Comparison of ENCODE assay signal across 24 cellular contexts in the genomic region with DNA sequence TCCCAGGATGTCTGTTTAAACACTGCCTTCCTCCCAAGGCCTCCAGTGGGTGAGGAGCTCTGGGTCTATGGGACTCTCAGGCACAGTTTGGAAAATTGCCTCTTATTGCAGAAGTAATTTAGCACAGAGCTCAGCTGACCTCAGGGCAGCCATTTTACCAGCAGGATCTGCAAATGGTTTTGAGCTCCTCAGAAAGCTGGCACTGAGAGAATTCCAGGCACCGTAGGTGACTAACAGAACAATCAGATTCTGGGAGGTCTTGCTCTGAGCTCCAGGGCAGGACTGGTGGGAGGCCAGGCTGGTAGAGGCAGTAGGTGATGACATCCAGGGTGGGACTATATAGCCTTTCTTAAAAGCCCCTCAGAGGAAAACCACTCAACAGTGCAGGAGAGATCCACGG. TPM values are rescaled to one million over a fixed set of nuclear protein-coding genes. Genes with fewer than 3 reads are reported as not detected.
DNase-seq lines count a peak whose midpoint lies in the region; ATAC-seq, FAIRE-seq and TF ChIP-seq lines count a peak whose summit lies in the region.
"Had no signal": no experiment of that assay in that cellular context is flagged by ENCODE, and none has a peak within 500 bp of the region (broad histone marks: within the 10 kb centered on the region; RNA-seq: fewer than 3 reads in every experiment).

No MANE protein-coding gene starts in this region.

- no peaks in the 10 kb centered on the region for H3K79me2 ChIP-seq in keratinocyte (ENCODE audit: control insufficient read depth, insufficient read depth, low read length)

- H3K4me1 ChIP-seq in HUES48 (ENCODE audit: control insufficient read depth, insufficient read depth, low read length), result peaks cover 21% of the 10 kb centered on the region
- peaks cover 17% of the 10 kb centered on the region for H3K4me1 ChIP-seq in keratinocyte (ENCODE audit: control insufficient read depth, extremely low read depth, insufficient read depth, low read length)
- H3K4me1 ChIP-seq in tibial nerve, result no peaks in the 10 kb centered on the region
- H3K4me1 ChIP-seq: testis had no signal

- H3K27ac ChIP-seq in AG04450 (ENCODE audit: low read depth, low read length) (peak overlapping the region; percentile 77), HUES48 (ENCODE audit: low read depth, low read length) (peak overlapping the region; percentile 81), keratinocyte (ENCODE audit: control insufficient read depth, insufficient read depth, low read length) (peak overlapping the region; percentile 69), tibial nerve (no peak overlapping the region)
- H3K27ac ChIP-seq: cardiac muscle cell, testis had no signal

- peak overlapping the region; percentile 77 for H3K4me2 ChIP-seq in keratinocyte (ENCODE audit: control insufficient read depth, extremely low read depth, insufficient read depth, low read depth, low read length)

- dilution Hi-C loops in keratinocyte (cut with MboI; ENCODE audit: extremely low pct_ligation_motif_present, low sequenced_read_pairs), result no loop called here

- CTCF ChIA-PET in AG04450 (lab: Charles Lee) (no interaction called here), WTC11 (lab: Charles Lee) (interaction anchor here (0.6 to 1.6 kb wide), 9 partner anchors 9 to 1075 kb away, joined by 3 to 9 read pairs (median 4); no protein-coding TSS in a partner anchor), GM10248 (lab: Yijun Ruan, JAX) (interaction anchor here (1.0 to 1.1 kb wide), 2 partner anchors 20 to 79 kb away, joined by 3 read pairs; a partner anchor contains a TSS)

- H3K4me3 Mint-ChIP-seq in WTC11 (no peak overlapping the region), progenitor cell of endocrine pancreas (ENCODE audit: low read depth) (no peak overlapping the region)
- H3K4me3 Mint-ChIP-seq: activated CD8-positive, alpha-beta T cell treated with anti-CD3 and anti-CD28 coated beads, Interleukin-2, amount 10 ng/mL, durations not matched to agents 7 days and 5 days; CD4-positive, CD25-positive, alpha-beta regulatory T cell had no signal

- H3K4me1 Mint-ChIP-seq in WTC11 (peaks cover 21% of the 10 kb centered on the region), progenitor cell of endocrine pancreas (ENCODE audit: low read depth) (peaks cover 1% of the 10 kb centered on the region)
- H3K4me1 Mint-ChIP-seq: CD4-positive, CD25-positive, alpha-beta regulatory T cell had no signal

- TF ChIP-seq POLR2A in tibial nerve (IDR thresholded peaks at IDR 0.05), result no peak

- H3K27me3 Mint-ChIP-seq in WTC11 (ENCODE audit: low read depth) (no peaks in the 10 kb centered on the region), progenitor cell of endocrine pancreas (peaks cover 24% of the 10 kb centered on the region)
- H3K27me3 Mint-ChIP-seq: CD4-positive, CD25-positive, alpha-beta regulatory T cell had no signal

- FAIRE-seq in keratinocyte (lab: Jason Lieb, UNC), result no peak
- FAIRE-seq: G401.6, GM18507 had no signal

- no peak for TF ChIP-seq CTCF in AG04450 (IDR thresholded peaks at IDR 0.05; ENCODE audit: low read depth, low read length)
- TF ChIP-seq CTCF in WTC11 (IDR thresholded peaks at IDR 0.05), result no peak
- no peak for TF ChIP-seq CTCF in keratinocyte (optimal IDR thresholded peaks at IDR 0.05 in 1 of 3, IDR thresholded peaks at IDR 0.05 in 1 of 3, conservative IDR thresholded peaks at IDR 0.05 in 1 of 3; ENCODE audit: extremely low read depth in 1 of 3, insufficient read depth in 2 of 3, low read length in 3 of 3)
- no peak for TF ChIP-seq CTCF in progenitor cell of endocrine pancreas (IDR thresholded peaks at IDR 0.05; ENCODE audit: unreplicated experiment)
- TF ChIP-seq CTCF in tibial nerve (IDR thresholded peaks at IDR 0.05), result no peak
- TF ChIP-seq CTCF in GM10248 (IDR thresholded peaks at IDR 0.05; ENCODE audit: control extremely low read depth, extremely low read depth, low read depth, missing control alignments), result no peak

- H2AFZ ChIP-seq in keratinocyte (ENCODE audit: control insufficient read depth, low read length), result peak overlapping the region; percentile 44

- H3K27me3 ChIP-seq in AG04450 (ENCODE audit: control insufficient read depth, insufficient read depth, low read length), result no peaks in the 10 kb centered on the region
- H3K27me3 ChIP-seq in HUES48 (ENCODE audit: control insufficient read depth, insufficient read depth, low read length), result no peaks in the 10 kb centered on the region
- no peaks in the 10 kb centered on the region for H3K27me3 ChIP-seq in keratinocyte (ENCODE audit: control insufficient read depth, extremely low read depth, insufficient read depth, low read length)
- H3K27me3 ChIP-seq in tibial nerve, result no peaks in the 10 kb centered on the region
- H3K27me3 ChIP-seq: cardiac muscle cell, testis had no signal

- H3K9me3 ChIP-seq in AG04450 (ENCODE audit: control insufficient read depth, insufficient read depth, low read length) (no peaks in the 10 kb centered on the region), HUES48 (ENCODE audit: control insufficient read depth, insufficient read depth, low read length) (no peaks in the 10 kb centered on the region), keratinocyte (ENCODE audit: control insufficient read depth, low read depth, low read length) (no peaks in the 10 kb centered on the region), tibial nerve (no peaks in the 10 kb centered on the region)
- H3K9me3 ChIP-seq: testis had no signal

- 41 to 86% methylated on average over 2 of the region's 2 CpGs for WGBS in tibial nerve, 2 donors

- H3K4me3 ChIP-seq in AG04450 (ENCODE audit: low read depth, low read length), result no peak overlapping the region
- no peak overlapping the region for H3K4me3 ChIP-seq in HUES48 (ENCODE audit: low read depth, low read length)
- no peak overlapping the region for H3K4me3 ChIP-seq in keratinocyte (ENCODE audit: control insufficient read depth in 2 of 3, extremely low read depth in 1 of 3, insufficient read depth in 2 of 3, low read depth in 1 of 3, low read length in 3 of 3)
- H3K4me3 ChIP-seq in tibial nerve, result no peak overlapping the region
- H3K4me3 ChIP-seq: cardiac muscle cell, smooth muscle cell, testis had no signal

- no peak for TF ChIP-seq EP300 in tibial nerve (IDR thresholded peaks at IDR 0.05)

- H3K36me3 Mint-ChIP-seq in WTC11 (no peaks in the 10 kb centered on the region; the same call in 1 of the 2 replicates), progenitor cell of endocrine pancreas (ENCODE audit: insufficient read depth) (peaks cover 2% of the 10 kb centered on the region)
- H3K36me3 Mint-ChIP-seq: CD4-positive, CD25-positive, alpha-beta regulatory T cell had no signal

- no peaks in the 10 kb centered on the region for H4K20me1 ChIP-seq in keratinocyte (ENCODE audit: control insufficient read depth, extremely low read depth, insufficient read depth, low read length)

- DNase-seq in AG04450 (ENCODE audit: low read depth, low spot score) (no peak), WTC11 (ENCODE audit: low spot score) (no peak), keratinocyte (ENCODE audit: low read depth, low spot score) (no peak), T-helper 9 cell (no peak), progenitor cell of endocrine pancreas (ENCODE audit: low spot score, unreplicated experiment) (no peak), tibial nerve (ENCODE audit: low spot score in 2 of 2) (no peak), GM10248 (ENCODE audit: extremely low spot score) (no peak)
- DNase-seq: activated CD8-positive, alpha-beta T cell treated with anti-CD3 and anti-CD28 coated beads, Interleukin-2, amount 10 ng/mL, durations not matched to agents 7 days and 5 days; activated naive CD4-positive, alpha-beta T cell treated with Interleukin-2 at 50 U/mL for 16 hours; activated T-cell treated with anti-CD3 and anti-CD28 coated beads, Interleukin-2, amount 50 U/mL, for 1 hour; CD4-positive, CD25-positive, alpha-beta regulatory T cell; DMS153; NCI-H1105 treated with DMSO at 0.1 percent for 48 hours; NCI-H2081; NCI-H446 treated with DMSO at 0.1 percent for 48 hours; stimulated activated CD4-positive, alpha-beta T cell treated with anti-CD3 and anti-CD28 coated beads, Interleukin-2, amount 100 ng/mL, for 48 hours; stimulated activated naive CD4-positive, alpha-beta T cell; testis had no signal

- peak; percentile 77 for ATAC-seq in WTC11
- ATAC-seq: activated CD8-positive, alpha-beta T cell treated with anti-CD3 and anti-CD28 coated beads, Interleukin-2, amount 10 ng/mL, durations not matched to agents 7 days and 5 days had no signal

- H3K27ac Mint-ChIP-seq in WTC11 (peak overlapping the region; percentile 80), progenitor cell of endocrine pancreas (no peak overlapping the region)
- H3K27ac Mint-ChIP-seq: activated CD8-positive, alpha-beta T cell treated with anti-CD3 and anti-CD28 coated beads, Interleukin-2, amount 10 ng/mL, durations not matched to agents 7 days and 5 days; CD4-positive, CD25-positive, alpha-beta regulatory T cell had no signal

- POLR2A ChIA-PET in AG04450 (lab: Yijun Ruan, JAX) (no interaction called here), WTC11 (lab: Charles Lee) (no interaction called here), GM10248 (lab: Yijun Ruan, JAX) (no interaction called here)

- H3K9ac ChIP-seq in HUES48 (ENCODE audit: low read depth, low read length), result no peak overlapping the region; the same call in 1 of the 2 replicates
- peak overlapping the region; percentile 49 for H3K9ac ChIP-seq in keratinocyte (ENCODE audit: control insufficient read depth, extremely low read depth, insufficient read depth, low read length)

- H3K9me3 Mint-ChIP-seq in WTC11, result no peaks in the 10 kb centered on the region
- no peaks in the 10 kb centered on the region for H3K9me3 Mint-ChIP-seq in progenitor cell of endocrine pancreas (ENCODE audit: low read depth)
- H3K9me3 Mint-ChIP-seq: CD4-positive, CD25-positive, alpha-beta regulatory T cell had no signal

- H3K9me1 ChIP-seq in keratinocyte (ENCODE audit: control insufficient read depth, extremely low read depth, insufficient read depth, low read length), result no peaks in the 10 kb centered on the region

- H3K36me3 ChIP-seq in HUES48 (ENCODE audit: control insufficient read depth, insufficient read depth, low read length) (no peaks in the 10 kb centered on the region), keratinocyte (ENCODE audit: control insufficient read depth in 2 of 2, extremely low read depth in 1 of 2, insufficient read depth in 2 of 2, low read length in 2 of 2) (peaks cover 0 to 1% of the 10 kb centered on the region in 2 experiments), tibial nerve (peaks cover 0 to 36% (median 0%) of the 10 kb centered on the region in 3 donors)
- H3K36me3 ChIP-seq: cardiac muscle cell had no signal

RNA-seq across cellular contexts. Expression of a gene that starts 17.3 kb away (rescaled TPM):
- polyA plus RNA-seq in AG04450 (2011; rRNA removed) (3.2 and 5.0 TPM in 2 replicates), keratinocyte (35.3 to 53.6 TPM (median 45.8 TPM) in 3 replicates)
- 0.48 and 1.7 TPM in 2 replicates for polyA minus RNA-seq in AG04450 (2011; rRNA and poly(A)+ RNA removed)
- total RNA-seq in WTC11 (2021) (6.3 to 8.3 TPM (median 7.9 TPM) in 3 replicates), progenitor cell of endocrine pancreas (0.42 and 0.65 TPM in 2 replicates), tibial nerve (1 to 10 TPM in 2 of 4 donors, not detected in 2; 1.5 to 2.5 TPM)
- 14.1 TPM for polyA plus RNA-seq in keratinocyte (2011; ENCODE audit: low read depth)
- polyA plus RNA-seq in keratinocyte (2011; cell fraction: cytosol; rRNA removed), result 29.0 and 71.4 TPM in 2 replicates
- polyA plus RNA-seq in keratinocyte (2011; cell fraction: nucleus; rRNA removed), result 32.2 and 45.5 TPM in 2 replicates
- polyA plus RNA-seq in keratinocyte (2012; ENCODE audit: low replicate concordance), result 31.9 and 73.1 TPM in 2 replicates
- polyA minus RNA-seq in keratinocyte, result 11.5 to 31.4 TPM (median 12.1 TPM) in 3 replicates
- polyA minus RNA-seq in keratinocyte (2011; cell fraction: cytosol; rRNA and poly(A)+ RNA removed), result 25.9 TPM
- 12.1 and 16.5 TPM in 2 replicates for polyA minus RNA-seq in keratinocyte (2011; cell fraction: nucleus; rRNA and poly(A)+ RNA removed)
- total RNA-seq: LHCN-M2 had no signal

RNA-seq across cellular contexts. Expression of a gene that starts 31.1 kb away (rescaled TPM):
- polyA plus RNA-seq in AG04450 (2011; rRNA removed) (30.5 and 31.0 TPM in 2 replicates), keratinocyte (37.5 to 50.3 TPM (median 38.5 TPM) in 3 replicates)
- 30.8 and 35.9 TPM in 2 replicates for polyA minus RNA-seq in AG04450 (2011; rRNA and poly(A)+ RNA removed)
- total RNA-seq in WTC11 (2021) (48.0 to 55.2 TPM (median 52.7 TPM) in 3 replicates), progenitor cell of endocrine pancreas (45.2 and 48.7 TPM in 2 replicates), tibial nerve (10 to 100 TPM; 31.8 to 46.2 (median 35.4) TPM)
- polyA plus RNA-seq in keratinocyte (2011; ENCODE audit: low read depth), result 18.7 TPM
- polyA plus RNA-seq in keratinocyte (2011; cell fraction: cytosol; rRNA removed), result 33.1 and 40.8 TPM in 2 replicates
- polyA plus RNA-seq in keratinocyte (2011; cell fraction: nucleus; rRNA removed), result 26.8 and 32.8 TPM in 2 replicates
- polyA plus RNA-seq in keratinocyte (2012; ENCODE audit: low replicate concordance), result 24.4 and 32.1 TPM in 2 replicates
- 42.8 to 54.1 TPM (median 45.9 TPM) in 3 replicates for polyA minus RNA-seq in keratinocyte
- 49.5 TPM for polyA minus RNA-seq in keratinocyte (2011; cell fraction: cytosol; rRNA and poly(A)+ RNA removed)
- polyA minus RNA-seq in keratinocyte (2011; cell fraction: nucleus; rRNA and poly(A)+ RNA removed), result 13.3 and 23.6 TPM in 2 replicates

RNA-seq across cellular contexts. Expression of a gene that starts 31.3 kb away (rescaled TPM):
- polyA plus RNA-seq in AG04450 (2011; rRNA removed) (828 and 879 TPM in 2 replicates), keratinocyte (712 to 809 TPM (median 781 TPM) in 3 replicates)
- 332 and 411 TPM in 2 replicates for polyA minus RNA-seq in AG04450 (2011; rRNA and poly(A)+ RNA removed)
- total RNA-seq in WTC11 (2021) (578 to 618 TPM (median 606 TPM) in 3 replicates), progenitor cell of endocrine pancreas (466 and 513 TPM in 2 replicates), tibial nerve (100 to 1,000 TPM; 274 to 401 (median 323) TPM)
- polyA plus RNA-seq in keratinocyte (2011; ENCODE audit: low read depth), result 501 TPM
- 427 and 741 TPM in 2 replicates for polyA plus RNA-seq in keratinocyte (2011; cell fraction: cytosol; rRNA removed)
- 321 and 366 TPM in 2 replicates for polyA plus RNA-seq in keratinocyte (2011; cell fraction: nucleus; rRNA removed)
- 501 and 674 TPM in 2 replicates for polyA plus RNA-seq in keratinocyte (2012; ENCODE audit: low replicate concordance)
- 242 to 333 TPM (median 249 TPM) in 3 replicates for polyA minus RNA-seq in keratinocyte
- polyA minus RNA-seq in keratinocyte (2011; cell fraction: cytosol; rRNA and poly(A)+ RNA removed), result 266 TPM
- 54.6 and 72.2 TPM in 2 replicates for polyA minus RNA-seq in keratinocyte (2011; cell fraction: nucleus; rRNA and poly(A)+ RNA removed)

Comparison
In these comparisons a context has a peak if more than half of its experiments do, and no peak if none do; other contexts are left out.
1. H3K27ac ChIP-seq: peak in AG04450 (single experiment), HUES48 (single experiment) and keratinocyte (single experiment); none in tibial nerve (0 of 4).